29 cellular contexts compared by ENCODE assay signal in genomic region chr16:24936151-24936550, GRCh38.
"Had no signal": no experiment of that assay in that cellular context is flagged by ENCODE, and none has a peak within 500 bp of the region (broad histone marks: within the 10 kb centered on the region; RNA-seq: fewer than 3 reads in every experiment).

No MANE protein-coding gene starts in this region.

- H3K27me3 Mint-ChIP-seq: memory B cell, naive B cell had no signal

- H3K9me3 ChIP-seq: esophagus muscularis mucosa, gastroesophageal sphincter, heart right ventricle, lower lobe of right lung, mucosa of descending colon, prostate gland, right atrium auricular region, stomach, thyroid gland had no signal

- ATAC-seq: foreskin keratinocyte, gastroesophageal sphincter, heart right ventricle, left ventricle myocardium superior, lower lobe of right lung, mucosa of descending colon, sciatic nerve had no signal

- H3K9ac ChIP-seq: neural progenitor cell, parathyroid adenoma had no signal

- H3K4me3 ChIP-seq: esophagus muscularis mucosa, gastroesophageal sphincter, heart right ventricle, lower lobe of right lung, mucosa of descending colon, neural progenitor cell, right atrium auricular region, smooth muscle cell, stomach, thyroid gland had no signal

- H3K36me3 ChIP-seq: neural progenitor cell had no signal

- H3K27me3 ChIP-seq: esophagus muscularis mucosa, foreskin keratinocyte, gastroesophageal sphincter, heart right ventricle, neural progenitor cell, right atrium auricular region, stomach, thyroid gland had no signal

- H3K4me3 Mint-ChIP-seq: endodermal cell, memory B cell, naive B cell, nephron, neural progenitor cell had no signal

- H3K4me1 ChIP-seq: esophagus muscularis mucosa, foreskin keratinocyte, gastroesophageal sphincter, heart right ventricle, lower lobe of right lung, neural progenitor cell, parathyroid adenoma, prostate gland, right atrium auricular region, stomach, thyroid gland had no signal

- H3K79me2 ChIP-seq: parathyroid adenoma had no signal

- H3K27ac Mint-ChIP-seq: endodermal cell, nephron, neural progenitor cell had no signal

- H3K4me1 Mint-ChIP-seq: endodermal cell, memory B cell, nephron, neural progenitor cell had no signal

- H3K4me2 ChIP-seq: neural progenitor cell, smooth muscle cell had no signal

- H3K27ac ChIP-seq: esophagus muscularis mucosa, foreskin keratinocyte, gastroesophageal sphincter, heart right ventricle, lower lobe of right lung, neural progenitor cell, parathyroid adenoma, right atrium auricular region, stomach, thyroid gland had no signal

- H2AFZ ChIP-seq: neural progenitor cell, parathyroid adenoma had no signal

- H3K9me3 Mint-ChIP-seq: endodermal cell, memory B cell, naive B cell, nephron, neural progenitor cell had no signal

- DNase-seq: effector CD8-positive, alpha-beta T cell; endodermal cell; foreskin keratinocyte; glutamatergic neuron; heart right ventricle; hippocampal formation; left ventricle myocardium superior; lower lobe of right lung; mucosa of descending colon; naive B cell; stimulated activated CD4-positive, alpha-beta T cell treated with anti-CD3 and anti-CD28 coated beads, Interleukin-12 subunit alpha, Interleukin-12 subunit beta, amount 100 ng/mL, for 4 hours; stimulated activated CD4-positive, alpha-beta T cell treated with anti-CD3 and anti-CD28 coated beads, Interleukin-1b, Interleukin-23, amount 100 ng/mL, for 48 hours; stimulated activated CD4-positive, alpha-beta T cell treated with anti-CD3 and anti-CD28 coated beads, Interleukin-4, amount 100 ng/mL, for 1 hour; stimulated activated CD8-positive, alpha-beta memory T cell treated with anti-CD3 and anti-CD28 coated beads, Interleukin-4, amount 100 ng/mL, for 48 hours; stimulated activated naive CD4-positive, alpha-beta T cell treated with Interleukin-2 at 50 U/mL for 16 hours; stomach; thyroid gland had no signal

- FAIRE-seq: colon, keratinocyte had no signal
